Comparison of ENCODE assay signal across 8 cellular contexts in genomic region chr2:175181877-175182308, GRCh38. TPM values are rescaled to one million over a fixed set of nuclear protein-coding genes. Genes with fewer than 3 reads are reported as not detected.
DNase-seq lines count a peak whose midpoint lies in the region; ATAC-seq and TF ChIP-seq lines count a peak whose summit lies in the region.

No MANE protein-coding gene starts in this region.

- H3K4me3 ChIP-seq in left lung (peak overlapping the region; percentile 85 to 91), thyroid gland (replicated peaks in 1 of 3) (peak overlapping the region in 2 of 3 donors; percentile 45 to 76)

- 52 to 61% methylated on average over 4 to 5 of the region's 5 CpGs for WGBS in thyroid gland, 2 donors

- H3K36me3 ChIP-seq in left lung (peaks cover 0 to 30% of the 10 kb centered on the region in 2 donors), thyroid gland (peaks cover 24 to 25% of the 10 kb centered on the region in 2 donors)

- no peaks in the 10 kb centered on the region for H3K9me3 Mint-ChIP-seq in activated T-cell treated with anti-CD3 and anti-CD28 coated beads, Interleukin-2, amount 50 U/mL, for 4 hours
- peaks cover 3% of the 10 kb centered on the region for H3K9me3 Mint-ChIP-seq in activated naive CD8-positive, alpha-beta T cell treated with anti-CD3 and anti-CD28 coated beads for 36 hours

- H3K27me3 ChIP-seq in left lung (no peaks in the 10 kb centered on the region), thyroid gland (no peaks in the 10 kb centered on the region)

- no peak for TF ChIP-seq CTCF in left lung (IDR thresholded peaks at IDR 0.05)
- no peak for TF ChIP-seq CTCF in thyroid gland (IDR thresholded peaks at IDR 0.05)

- H3K27me3 Mint-ChIP-seq in activated T-cell treated with anti-CD3 and anti-CD28 coated beads, Interleukin-2, amount 50 U/mL, for 4 hours (ENCODE audit: low read depth) = no peaks in the 10 kb centered on the region
- no peaks in the 10 kb centered on the region for H3K27me3 Mint-ChIP-seq in activated naive CD8-positive, alpha-beta T cell treated with anti-CD3 and anti-CD28 coated beads for 36 hours

- H3K36me3 Mint-ChIP-seq in activated T-cell treated with anti-CD3 and anti-CD28 coated beads, Interleukin-2, amount 50 U/mL, for 4 hours (ENCODE audit: insufficient read depth) = peaks cover 10% of the 10 kb centered on the region
- peaks cover 37% of the 10 kb centered on the region for H3K36me3 Mint-ChIP-seq in activated naive CD8-positive, alpha-beta T cell treated with anti-CD3 and anti-CD28 coated beads for 36 hours

- intact Hi-C loops in left lung (cut with DNase I) = no loop called here
- intact Hi-C loops in thyroid gland (cut with DNase I) = no loop called here

- no peaks in the 10 kb centered on the region for H3K9me3 ChIP-seq in left lung
- no peaks in the 10 kb centered on the region for H3K9me3 ChIP-seq in thyroid gland

- no peak for ATAC-seq in activated T-cell treated with anti-CD3 and anti-CD28 coated beads, Interleukin-2, amount 50 U/mL, for 4 hours
- no peak for ATAC-seq in left lung
- ATAC-seq in GM21529 (IDR thresholded peaks at IDR 0.05; ENCODE audit: unreplicated experiment) = no peak

- no peak for TF ChIP-seq POLR2A in thyroid gland (IDR thresholded peaks at IDR 0.05)

- DNase-seq in activated T-cell treated with anti-CD3 and anti-CD28 coated beads, Interleukin-2, amount 50 U/mL, for 4 hours = no peak
- DNase-seq in activated T-cell treated with anti-CD3 and anti-CD28 coated beads, Interleukin-2, amount 50 U/mL, for 48 hours = no peak
- DNase-seq in activated naive CD8-positive, alpha-beta T cell treated with anti-CD3 and anti-CD28 coated beads for 36 hours = no peak
- DNase-seq in left lung (no peak), thyroid gland (no peak), DMS153 (lab: John Stamatoyannopoulos, UW) (no peak)
- no peak for DNase-seq in activated CD4-positive, alpha-beta T cell treated with anti-CD3 and anti-CD28 coated beads for 4 hours

- H3K27ac Mint-ChIP-seq in activated naive CD8-positive, alpha-beta T cell treated with anti-CD3 and anti-CD28 coated beads for 36 hours = peak overlapping the region; percentile 97

- peaks cover 16% of the 10 kb centered on the region for H3K4me1 Mint-ChIP-seq in activated T-cell treated with anti-CD3 and anti-CD28 coated beads, Interleukin-2, amount 50 U/mL, for 4 hours (ENCODE audit: low read depth)
- peaks cover 27% of the 10 kb centered on the region for H3K4me1 Mint-ChIP-seq in activated naive CD8-positive, alpha-beta T cell treated with anti-CD3 and anti-CD28 coated beads for 36 hours

- peaks cover 0 to 24% of the 10 kb centered on the region in 2 donors for H3K4me1 ChIP-seq in left lung
- peaks cover 4 to 12% of the 10 kb centered on the region in 2 donors for H3K4me1 ChIP-seq in thyroid gland

- H3K27ac ChIP-seq in left lung = peak overlapping the region; percentile 86
- H3K27ac ChIP-seq in thyroid gland = peak overlapping the region; percentile 71 to 89 (median 86)

- H3K4me3 Mint-ChIP-seq in activated T-cell treated with anti-CD3 and anti-CD28 coated beads, Interleukin-2, amount 50 U/mL, for 4 hours = peak overlapping the region; percentile 95
- peak overlapping the region; percentile 96 for H3K4me3 Mint-ChIP-seq in activated naive CD8-positive, alpha-beta T cell treated with anti-CD3 and anti-CD28 coated beads for 36 hours

RNA-seq across cellular contexts. Expression of gene ATP5MC3, which starts 0.4 kb away (rescaled TPM):
- 100 to 1,000 TPM; 348 to 407 (median 371) TPM for total RNA-seq in activated T-cell treated with anti-CD3 and anti-CD28 coated beads, Interleukin-2, amount 50 U/mL, for 4 hours
- 100 to 1,000 TPM; 472 to 484 TPM for total RNA-seq in activated naive CD8-positive, alpha-beta T cell treated with anti-CD3 and anti-CD28 coated beads for 36 hours
- total RNA-seq in left lung (100 to 1,000 TPM; 170 to 204 TPM), thyroid gland (100 to 1,000 TPM in 3 of 4 donors, 10 to 100 TPM in 1; 71.0 to 236 (median 172) TPM)

RNA-seq across cellular contexts. Expression of gene ATF2, which starts 13.9 kb away (rescaled TPM):
- 10 to 100 TPM; 34.1 to 41.4 (median 37.6) TPM for total RNA-seq in activated T-cell treated with anti-CD3 and anti-CD28 coated beads, Interleukin-2, amount 50 U/mL, for 4 hours
- 10 to 100 TPM; 43.1 to 44.5 TPM for total RNA-seq in activated naive CD8-positive, alpha-beta T cell treated with anti-CD3 and anti-CD28 coated beads for 36 hours
- total RNA-seq in left lung = 10 to 100 TPM; 45.0 to 51.3 TPM
- 100 to 1,000 TPM in 1 of 4 donors, 10 to 100 TPM in 3; 64.8 to 120 (median 88.0) TPM for total RNA-seq in thyroid gland
